Comparison of ENCODE assay signal across 17 cellular contexts in genomic region chr10:33484787-33485186, GRCh38.
A peak's percentile ranks its signal among the peaks of the same experiment; 100 is the strongest.
DNase-seq lines count a peak whose midpoint lies in the region; ATAC-seq and TF ChIP-seq lines count a peak whose summit lies in the region.
"Had no signal": no experiment of that assay in that cellular context is flagged by ENCODE, and none has a peak within 500 bp of the region (broad histone marks: within the 10 kb centered on the region; RNA-seq: fewer than 3 reads in every experiment).

No MANE protein-coding gene starts in this region.

- H3K4me3 ChIP-seq in retinal pigment epithelial cell (ENCODE audit: low read length) = no peak overlapping the region

- ATAC-seq in HG03432 (IDR thresholded peaks at IDR 0.05; ENCODE audit: unreplicated experiment) = no peak
- ATAC-seq: left lobe of liver; natural killer cell treated with Interleukin-12 subunit alpha and Interleukin-12 subunit beta and Interleukin-15 and Interleukin-18, amount 100 ng/mL, for 72 hours had no signal

- no peak for TF ChIP-seq CTCF in retinal pigment epithelial cell (conservative IDR thresholded peaks at IDR 0.05; ENCODE audit: low read depth, low read length)

- DNase-seq in NCI-H1417 (lab: John Stamatoyannopoulos, UW) (peak in 2 of 3 experiments; percentile 6 to 22), NCI-H1417 treated with DMSO at 0.1 percent for 48 hours (lab: John Stamatoyannopoulos, UW) (no peak), NCI-H82 (lab: John Stamatoyannopoulos, UW) (peak; percentile 68), fibroblast of gingiva (ENCODE audit: low read depth) (peak; percentile 79), retinal pigment epithelial cell (ENCODE audit: low read depth) (peak; percentile 23), kidney tubule cell (ENCODE audit: low spot score) (no peak)
- no peak for DNase-seq in stimulated activated CD4-positive, alpha-beta T cell treated with anti-CD3 and anti-CD28 coated beads, Interleukin-2, amount 100 ng/mL, for 24 hours
- DNase-seq: activated CD4-positive, alpha-beta T cell treated with anti-CD3 and anti-CD28 coated beads, Interleukin-2, amount 50 U/mL, for 48 hours; activated effector memory CD4-positive, alpha-beta T cell treated with anti-CD3 and anti-CD28 coated beads, Interleukin-2, amount 50 U/mL, for 16 hours; DMS 273 treated with DMSO at 0.1 percent for 48 hours; Kasumi-1; OCI-M1; stimulated activated CD4-positive, alpha-beta T cell treated with anti-CD3 and anti-CD28 coated beads, Interleukin-12 subunit alpha, Interleukin-12 subunit beta, amount 100 ng/mL, for 4 hours; T-helper 9 cell had no signal

Comparison
In these comparisons a context has a peak if more than half of its experiments do, and no peak if none do; other contexts are left out.
1. DNase-seq: peak in NCI-H1417 (2 of 3), NCI-H82 (single experiment), fibroblast of gingiva (single experiment) and retinal pigment epithelial cell (single experiment); none in NCI-H1417 treated with DMSO at 0.1 percent for 48 hours (single experiment), stimulated activated CD4-positive, alpha-beta T cell treated with anti-CD3 and anti-CD28 coated beads, Interleukin-2, amount 100 ng/mL, for 24 hours (0 of 2) and kidney tubule cell (single experiment).